In the genomic region with DNA sequence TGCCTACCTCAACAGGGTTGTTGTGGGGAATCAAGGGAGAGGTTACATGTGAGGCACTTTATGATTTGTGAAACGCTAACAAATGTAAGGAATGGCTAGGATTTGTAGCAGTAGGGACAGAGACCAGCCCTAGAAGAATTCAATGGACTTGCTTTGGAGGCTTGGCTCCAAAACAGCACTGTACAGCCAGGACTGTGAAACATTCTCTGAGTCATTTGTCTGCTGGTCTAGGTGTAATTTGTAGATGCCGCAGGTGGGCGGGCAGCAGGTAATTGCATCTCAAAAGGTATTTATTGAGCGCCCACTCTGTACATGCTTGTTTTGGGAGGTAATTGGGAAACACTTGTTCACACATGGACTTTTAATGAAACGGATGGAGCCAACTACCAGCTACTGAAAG, we compare ENCODE assay signal across 20 cellular contexts. TPM values are rescaled to one million over a fixed set of nuclear protein-coding genes. Genes with fewer than 3 reads are reported as not detected.
DNase-seq lines count a peak whose midpoint lies in the region; ATAC-seq and TF ChIP-seq lines count a peak whose summit lies in the region.
"Had no signal": no experiment of that assay in that cellular context is flagged by ENCODE, and none has a peak within 500 bp of the region (broad histone marks: within the 10 kb centered on the region; RNA-seq: fewer than 3 reads in every experiment).

No MANE protein-coding gene starts in this region.

- peak; percentile 64 for ATAC-seq in esophagus mucosa
- no peak for ATAC-seq in HG02678 (IDR thresholded peaks at IDR 0.05; ENCODE audit: unreplicated experiment)
- ATAC-seq in activated naive CD8-positive, alpha-beta T cell treated with anti-CD3 and anti-CD28 coated beads, Interleukin-2, amount 50 U/mL, for 24 hours = no peak
- ATAC-seq in GM18511 (IDR thresholded peaks at IDR 0.05; ENCODE audit: unreplicated experiment) = no peak
- ATAC-seq: GM12878, HCT116 had no signal

- no peak overlapping the region for H2AFZ ChIP-seq in osteoblast (ENCODE audit: low read length)

- intact Hi-C loops in Caco-2 (cut with micrococcal nuclease; ENCODE audit: unreplicated experiment) = no loop called here

- H3K79me2 ChIP-seq in osteoblast (ENCODE audit: insufficient read depth, low read length) = no peaks in the 10 kb centered on the region

- POLR2A ChIA-PET in Caco-2 (lab: Charles Lee) = no interaction called here

- H3K4me1 ChIP-seq in Caco-2 = peaks cover 73% of the 10 kb centered on the region
- peaks cover 39% of the 10 kb centered on the region for H3K4me1 ChIP-seq in osteoblast (ENCODE audit: insufficient read depth, low read length)

- H3K4me3 ChIP-seq in Caco-2 (ENCODE audit: low read depth, low read length) = no peak overlapping the region
- H3K4me3 ChIP-seq in osteoblast (ENCODE audit: insufficient read depth, low read length) = no peak overlapping the region
- H3K4me3 ChIP-seq: BLaER1 treated with 17β-estradiol and CSF1 and Interleukin-3, amounts not matched to agents 10 nM and 100 nM; GM12878 had no signal

- no peaks in the 10 kb centered on the region for H4K20me1 ChIP-seq in osteoblast (ENCODE audit: insufficient read depth, low read length)
- H4K20me1 ChIP-seq: BLaER1 treated with 17β-estradiol and CSF1 and Interleukin-3, amounts not matched to agents 10 nM and 100 nM had no signal

- no TSS peak for BruUV-seq in Caco-2 (replicated peaks; lab: Mats Ljungman, UMichigan)

- H3K4me1 Mint-ChIP-seq in Caco-2 (ENCODE audit: low read depth, unreplicated experiment) = peaks cover 55% of the 10 kb centered on the region
- peaks cover 20% of the 10 kb centered on the region for H3K4me1 Mint-ChIP-seq in activated naive CD8-positive, alpha-beta T cell treated with anti-CD3 and anti-CD28 coated beads, Interleukin-2, amount 50 U/mL, for 24 hours

- H3K36me3 Mint-ChIP-seq in Caco-2 (ENCODE audit: insufficient read depth, unreplicated experiment) = peaks cover 14% of the 10 kb centered on the region
- no peaks in the 10 kb centered on the region for H3K36me3 Mint-ChIP-seq in activated naive CD8-positive, alpha-beta T cell treated with anti-CD3 and anti-CD28 coated beads, Interleukin-2, amount 50 U/mL, for 24 hours (ENCODE audit: low read depth)

- H3K27ac ChIP-seq in osteoblast (ENCODE audit: low read depth, low read length) = peak overlapping the region; percentile 77

- H3K9me3 ChIP-seq in Caco-2 (no peaks in the 10 kb centered on the region), osteoblast (ENCODE audit: low read depth, low read length) (no peaks in the 10 kb centered on the region)
- H3K9me3 ChIP-seq: BLaER1 treated with 17β-estradiol and CSF1 and Interleukin-3, amounts not matched to agents 10 nM and 100 nM had no signal

- H3K4me2 ChIP-seq in osteoblast (ENCODE audit: insufficient read depth, low read length) = no peak overlapping the region

- peak overlapping the region; percentile 77 for H3K27ac Mint-ChIP-seq in Caco-2 (ENCODE audit: unreplicated experiment)
- H3K27ac Mint-ChIP-seq in activated naive CD8-positive, alpha-beta T cell treated with anti-CD3 and anti-CD28 coated beads, Interleukin-2, amount 50 U/mL, for 24 hours = no peak overlapping the region

- no peak for DNase-seq in Caco-2
- peak; percentile 81 for DNase-seq in SW480 (ENCODE audit: low spot score)
- no peak for DNase-seq in osteoblast (ENCODE audit: insufficient read length, low spot score, missing footprints)
- no peak for DNase-seq in activated naive CD8-positive, alpha-beta T cell treated with anti-CD3 and anti-CD28 coated beads, Interleukin-2, amount 50 U/mL, for 24 hours
- no peak for DNase-seq in GM03348 (ENCODE audit: low spot score)
- DNase-seq: NCI-H1048; NCI-H146; NCI-H2081 treated with DMSO at 0.1 percent for 48 hours; NCI-H2227 treated with DMSO at 0.1 percent for 48 hours; NCI-H526; NK-92 treated with Interleukin-12 subunit alpha and Interleukin-12 subunit beta, amount 100 ng/mL, for 24 hours; OCI-M1 had no signal

- H3K27me3 ChIP-seq in Caco-2 (replicated peaks; ENCODE audit: control insufficient read depth, insufficient read depth, low read length) (no peaks in the 10 kb centered on the region), osteoblast (ENCODE audit: insufficient read depth, low read length) (no peaks in the 10 kb centered on the region)
- H3K27me3 ChIP-seq: BLaER1 treated with 17β-estradiol and CSF1 and Interleukin-3, amounts not matched to agents 10 nM and 100 nM had no signal

- H3K36me3 ChIP-seq in Caco-2 (ENCODE audit: control insufficient read depth, insufficient read depth, low read length) = no peaks in the 10 kb centered on the region
- no peaks in the 10 kb centered on the region for H3K36me3 ChIP-seq in osteoblast (ENCODE audit: insufficient read depth, low read length)
- H3K36me3 ChIP-seq: BLaER1 treated with 17β-estradiol and CSF1 and Interleukin-3, amounts not matched to agents 10 nM and 100 nM had no signal

- H3K4me3 Mint-ChIP-seq in Caco-2 (ENCODE audit: unreplicated experiment) = no peak overlapping the region
- no peak overlapping the region for H3K4me3 Mint-ChIP-seq in activated naive CD8-positive, alpha-beta T cell treated with anti-CD3 and anti-CD28 coated beads, Interleukin-2, amount 50 U/mL, for 24 hours

- no peaks in the 10 kb centered on the region for H3K27me3 Mint-ChIP-seq in Caco-2 (ENCODE audit: insufficient read depth, unreplicated experiment)
- no peaks in the 10 kb centered on the region for H3K27me3 Mint-ChIP-seq in activated naive CD8-positive, alpha-beta T cell treated with anti-CD3 and anti-CD28 coated beads, Interleukin-2, amount 50 U/mL, for 24 hours

- H3K9me3 Mint-ChIP-seq in Caco-2 (ENCODE audit: unreplicated experiment) = no peaks in the 10 kb centered on the region
- no peaks in the 10 kb centered on the region for H3K9me3 Mint-ChIP-seq in activated naive CD8-positive, alpha-beta T cell treated with anti-CD3 and anti-CD28 coated beads, Interleukin-2, amount 50 U/mL, for 24 hours

- TF ChIP-seq CTCF in Caco-2 (IDR thresholded peaks at IDR 0.05; ENCODE audit: insufficient read depth in 1 of 2, low read depth in 1 of 2, low read length in 1 of 2, severe bottlenecking in 1 of 2, unreplicated experiment in 1 of 2) = no peak
- TF ChIP-seq CTCF in osteoblast (IDR thresholded peaks at IDR 0.05; ENCODE audit: extremely low read depth, low read depth, low read length) = no peak

- CTCF ChIA-PET in Caco-2 (lab: Charles Lee) = interaction anchor here (0.9 to 2.3 kb wide), 2 partner anchors 51 to 52 kb away, joined by 4 to 11 read pairs; no protein-coding TSS in a partner anchor

RNA-seq across cellular contexts. Expression of gene SLC7A8, which starts 11.4 kb away (rescaled TPM):
- total RNA-seq in Caco-2 (2022) = 26.9 and 28.9 TPM in 2 replicates
- 51.1 TPM for total RNA-seq in esophagus mucosa
- 4.3 and 10.9 TPM in 2 replicates for total RNA-seq in osteoblast

RNA-seq across cellular contexts. Expression of gene CEBPE, which starts 53.0 kb away (rescaled TPM):
- not detected in 2 replicates for total RNA-seq in Caco-2 (2022)
- not detected for total RNA-seq in esophagus mucosa
- total RNA-seq in osteoblast = not detected in 2 replicates
- total RNA-seq: A172, HT1080 had no signal
